1 cellular context compared by ENCODE assay signal in the genomic region with DNA sequence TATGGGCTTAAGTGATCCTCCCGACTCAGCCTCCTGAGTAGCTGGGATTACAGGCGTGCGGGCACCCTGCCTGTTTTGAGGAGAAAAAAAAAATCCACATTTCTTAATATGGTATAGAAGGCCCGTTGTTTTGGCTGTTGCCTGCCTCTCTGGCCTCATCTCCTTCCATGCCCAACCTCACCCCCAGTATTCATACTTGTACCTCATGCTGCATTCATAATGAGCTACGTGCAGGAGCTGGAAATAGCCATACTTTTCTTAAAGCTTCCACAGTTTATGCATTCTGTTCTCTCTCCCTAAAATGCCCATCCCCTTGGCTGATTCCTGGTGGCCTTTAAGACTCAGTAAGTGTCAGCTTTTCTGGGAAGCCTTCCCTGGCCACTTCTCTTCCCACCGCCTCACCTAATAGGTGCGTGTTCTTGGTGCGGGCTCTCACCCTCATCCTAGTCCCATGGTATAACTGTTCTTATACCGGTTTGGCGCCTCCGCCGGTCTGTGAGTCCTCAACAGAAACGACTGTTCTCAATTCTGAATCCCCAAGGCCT.
TF ChIP-seq lines count a peak whose summit lies in the region.

No MANE protein-coding gene starts in this region.

TF ChIP-seq in WTC11, 78 proteins besides CTCF, POLR2A, EP300 and RAD21 (continued from another document):
- TF ChIP-seq, protein P1, sequence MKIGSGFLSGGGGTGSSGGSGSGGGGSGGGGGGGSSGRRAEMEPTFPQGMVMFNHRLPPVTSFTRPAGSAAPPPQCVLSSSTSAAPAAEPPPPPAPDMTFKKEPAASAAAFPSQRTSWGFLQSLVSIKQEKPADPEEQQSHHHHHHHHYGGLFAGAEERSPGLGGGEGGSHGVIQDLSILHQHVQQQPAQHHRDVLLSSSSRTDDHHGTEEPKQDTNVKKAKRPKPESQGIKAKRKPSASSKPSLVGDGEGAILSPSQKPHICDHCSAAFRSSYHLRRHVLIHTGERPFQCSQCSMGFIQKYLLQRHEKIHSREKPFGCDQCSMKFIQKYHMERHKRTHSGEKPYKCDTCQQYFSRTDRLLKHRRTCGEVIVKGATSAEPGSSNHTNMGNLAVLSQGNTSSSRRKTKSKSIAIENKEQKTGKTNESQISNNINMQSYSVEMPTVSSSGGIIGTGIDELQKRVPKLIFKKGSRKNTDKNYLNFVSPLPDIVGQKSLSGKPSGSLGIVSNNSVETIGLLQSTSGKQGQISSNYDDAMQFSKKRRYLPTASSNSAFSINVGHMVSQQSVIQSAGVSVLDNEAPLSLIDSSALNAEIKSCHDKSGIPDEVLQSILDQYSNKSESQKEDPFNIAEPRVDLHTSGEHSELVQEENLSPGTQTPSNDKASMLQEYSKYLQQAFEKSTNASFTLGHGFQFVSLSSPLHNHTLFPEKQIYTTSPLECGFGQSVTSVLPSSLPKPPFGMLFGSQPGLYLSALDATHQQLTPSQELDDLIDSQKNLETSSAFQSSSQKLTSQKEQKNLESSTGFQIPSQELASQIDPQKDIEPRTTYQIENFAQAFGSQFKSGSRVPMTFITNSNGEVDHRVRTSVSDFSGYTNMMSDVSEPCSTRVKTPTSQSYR (CRISPR knock-in tag; IDR thresholded peaks at IDR 0.05) = no peak
TF ChIP-seq in WTC11: peak in this region for 0.
